In the genomic region with DNA sequence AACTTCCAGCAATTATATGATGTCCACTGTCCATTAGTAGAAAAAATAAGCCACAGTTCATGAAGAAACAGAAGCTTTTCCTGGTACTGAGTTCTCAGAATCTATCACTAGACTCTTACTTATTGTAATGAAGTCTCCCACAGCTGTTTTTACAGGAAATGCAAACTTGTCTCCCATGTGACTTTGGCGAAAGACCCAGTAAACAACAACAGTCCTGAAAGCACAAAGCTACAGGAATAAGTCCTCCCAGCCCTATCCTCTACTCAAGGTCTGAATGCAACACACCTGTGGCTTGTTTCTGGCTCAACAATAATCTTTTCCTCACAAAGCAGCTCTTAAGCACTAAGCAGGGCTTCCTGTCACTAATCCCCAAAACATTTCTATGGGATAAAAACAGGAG, we compare ENCODE assay signal across 1 cellular context.
TF ChIP-seq lines count a peak whose summit lies in the region.

No MANE protein-coding gene starts in this region.

TF ChIP-seq in GM23338, 12 proteins besides CTCF, POLR2A, EP300 and RAD21 (continued from another document):
- TF ChIP-seq, protein P1, sequence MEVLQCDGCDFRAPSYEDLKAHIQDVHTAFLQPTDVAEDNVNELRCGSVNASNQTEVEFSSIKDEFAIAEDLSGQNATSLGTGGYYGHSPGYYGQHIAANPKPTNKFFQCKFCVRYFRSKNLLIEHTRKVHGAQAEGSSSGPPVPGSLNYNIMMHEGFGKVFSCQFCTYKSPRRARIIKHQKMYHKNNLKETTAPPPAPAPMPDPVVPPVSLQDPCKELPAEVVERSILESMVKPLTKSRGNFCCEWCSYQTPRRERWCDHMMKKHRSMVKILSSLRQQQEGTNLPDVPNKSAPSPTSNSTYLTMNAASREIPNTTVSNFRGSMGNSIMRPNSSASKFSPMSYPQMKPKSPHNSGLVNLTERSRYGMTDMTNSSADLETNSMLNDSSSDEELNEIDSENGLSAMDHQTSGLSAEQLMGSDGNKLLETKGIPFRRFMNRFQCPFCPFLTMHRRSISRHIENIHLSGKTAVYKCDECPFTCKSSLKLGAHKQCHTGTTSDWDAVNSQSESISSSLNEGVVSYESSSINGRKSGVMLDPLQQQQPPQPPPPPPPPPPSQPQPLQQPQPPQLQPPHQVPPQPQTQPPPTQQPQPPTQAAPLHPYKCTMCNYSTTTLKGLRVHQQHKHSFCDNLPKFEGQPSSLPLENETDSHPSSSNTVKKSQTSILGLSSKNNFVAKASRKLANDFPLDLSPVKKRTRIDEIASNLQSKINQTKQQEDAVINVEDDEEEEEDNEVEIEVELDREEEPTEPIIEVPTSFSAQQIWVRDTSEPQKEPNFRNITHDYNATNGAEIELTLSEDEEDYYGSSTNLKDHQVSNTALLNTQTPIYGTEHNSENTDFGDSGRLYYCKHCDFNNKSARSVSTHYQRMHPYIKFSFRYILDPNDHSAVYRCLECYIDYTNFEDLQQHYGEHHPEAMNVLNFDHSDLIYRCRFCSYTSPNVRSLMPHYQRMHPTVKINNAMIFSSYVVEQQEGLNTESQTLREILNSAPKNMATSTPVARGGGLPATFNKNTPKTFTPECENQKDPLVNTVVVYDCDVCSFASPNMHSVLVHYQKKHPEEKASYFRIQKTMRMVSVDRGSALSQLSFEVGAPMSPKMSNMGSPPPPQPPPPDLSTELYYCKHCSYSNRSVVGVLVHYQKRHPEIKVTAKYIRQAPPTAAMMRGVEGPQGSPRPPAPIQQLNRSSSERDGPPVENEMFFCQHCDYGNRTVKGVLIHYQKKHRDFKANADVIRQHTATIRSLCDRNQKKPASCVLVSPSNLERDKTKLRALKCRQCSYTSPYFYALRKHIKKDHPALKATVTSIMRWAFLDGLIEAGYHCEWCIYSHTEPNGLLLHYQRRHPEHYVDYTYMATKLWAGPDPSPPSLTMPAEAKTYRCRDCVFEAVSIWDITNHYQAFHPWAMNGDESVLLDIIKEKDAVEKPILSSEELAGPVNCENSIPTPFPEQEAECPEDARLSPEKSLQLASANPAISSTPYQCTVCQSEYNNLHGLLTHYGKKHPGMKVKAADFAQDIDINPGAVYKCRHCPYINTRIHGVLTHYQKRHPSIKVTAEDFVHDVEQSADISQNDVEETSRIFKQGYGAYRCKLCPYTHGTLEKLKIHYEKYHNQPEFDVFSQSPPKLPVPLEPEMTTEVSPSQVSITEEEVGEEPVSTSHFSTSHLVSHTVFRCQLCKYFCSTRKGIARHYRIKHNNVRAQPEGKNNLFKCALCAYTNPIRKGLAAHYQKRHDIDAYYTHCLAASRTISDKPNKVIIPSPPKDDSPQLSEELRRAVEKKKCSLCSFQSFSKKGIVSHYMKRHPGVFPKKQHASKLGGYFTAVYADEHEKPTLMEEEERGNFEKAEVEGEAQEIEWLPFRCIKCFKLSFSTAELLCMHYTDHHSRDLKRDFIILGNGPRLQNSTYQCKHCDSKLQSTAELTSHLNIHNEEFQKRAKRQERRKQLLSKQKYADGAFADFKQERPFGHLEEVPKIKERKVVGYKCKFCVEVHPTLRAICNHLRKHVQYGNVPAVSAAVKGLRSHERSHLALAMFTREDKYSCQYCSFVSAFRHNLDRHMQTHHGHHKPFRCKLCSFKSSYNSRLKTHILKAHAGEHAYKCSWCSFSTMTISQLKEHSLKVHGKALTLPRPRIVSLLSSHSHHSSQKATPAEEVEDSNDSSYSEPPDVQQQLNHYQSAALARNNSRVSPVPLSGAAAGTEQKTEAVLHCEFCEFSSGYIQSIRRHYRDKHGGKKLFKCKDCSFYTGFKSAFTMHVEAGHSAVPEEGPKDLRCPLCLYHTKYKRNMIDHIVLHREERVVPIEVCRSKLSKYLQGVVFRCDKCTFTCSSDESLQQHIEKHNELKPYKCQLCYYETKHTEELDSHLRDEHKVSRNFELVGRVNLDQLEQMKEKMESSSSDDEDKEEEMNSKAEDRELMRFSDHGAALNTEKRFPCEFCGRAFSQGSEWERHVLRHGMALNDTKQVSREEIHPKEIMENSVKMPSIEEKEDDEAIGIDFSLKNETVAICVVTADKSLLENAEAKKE (CRISPR knock-in tag; IDR thresholded peaks at IDR 0.05): no peak
- no peak for TF ChIP-seq NANOG (IDR thresholded peaks at IDR 0.05; ENCODE audit: borderline replicate concordance)
